ENCODE assay signal across 16 cellular contexts in genomic region chr4:33107813-33108212, GRCh38.
"Had no signal": no experiment of that assay in that cellular context is flagged by ENCODE, and none has a peak within 500 bp of the region (broad histone marks: within the 10 kb centered on the region; RNA-seq: fewer than 3 reads in every experiment).

No MANE protein-coding gene starts in this region.

- H3K27me3 ChIP-seq: cardiac muscle cell, upper lobe of left lung had no signal

- H3K4me3 ChIP-seq: cardiac muscle cell, lung, upper lobe of left lung had no signal

- H3K36me3 ChIP-seq: cardiac muscle cell, upper lobe of left lung had no signal

- H3K27ac ChIP-seq: cardiac muscle cell, upper lobe of left lung, VCaP had no signal

- H3K9me3 ChIP-seq: upper lobe of left lung had no signal

- H3K4me1 ChIP-seq: upper lobe of left lung had no signal

- DNase-seq: activated CD4-positive, alpha-beta memory T cell treated with anti-CD3 and anti-CD28 coated beads for 36 hours; activated gamma-delta T cell; activated naive CD8-positive, alpha-beta T cell treated with anti-CD3 and anti-CD28 coated beads, Interleukin-2, amount 10 ng/mL, durations not matched to agents 7 days and 5 days; activated T-cell treated with anti-CD3 and anti-CD28 coated beads, Interleukin-2, amount 50 U/mL, for 48 hours; cortex of kidney; effector CD8-positive, alpha-beta T cell; left cardiac atrium; naive thymus-derived CD8-positive, alpha-beta T cell; nucleus accumbens; right cardiac atrium; stimulated activated naive CD4-positive, alpha-beta T cell; T1000; upper lobe of left lung had no signal

- ATAC-seq: left cardiac atrium; naive thymus-derived CD8-positive, alpha-beta T cell; right cardiac atrium had no signal
